ENCODE assay signal across 28 cellular contexts in the genomic region with DNA sequence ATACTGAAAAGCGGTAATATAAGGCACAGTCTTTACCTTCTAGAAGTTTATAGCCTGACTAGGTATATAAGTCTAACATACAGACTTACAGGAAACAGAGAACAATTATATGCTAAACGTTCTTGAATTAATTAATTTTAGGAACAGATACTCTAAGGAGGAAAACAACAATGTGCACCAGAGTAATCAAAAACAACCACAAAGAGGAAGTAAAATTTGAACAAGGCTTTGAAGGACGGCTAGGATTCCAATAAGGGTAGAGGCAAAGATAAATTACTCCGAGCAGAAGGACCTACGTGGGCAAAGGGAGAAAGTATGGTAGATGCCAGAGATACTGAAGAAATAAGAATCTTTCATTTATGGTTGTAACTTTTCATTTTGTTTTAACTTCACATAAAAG. TPM values are rescaled to one million over a fixed set of nuclear protein-coding genes. Genes with fewer than 3 reads are reported as not detected.
DNase-seq lines count a peak whose midpoint lies in the region; ATAC-seq, FAIRE-seq and TF ChIP-seq lines count a peak whose summit lies in the region.
"Had no signal": no experiment of that assay in that cellular context is flagged by ENCODE, and none has a peak within 500 bp of the region (broad histone marks: within the 10 kb centered on the region; RNA-seq: fewer than 3 reads in every experiment).

No MANE protein-coding gene starts in this region.

- no peak overlapping the region for H3K4me3 ChIP-seq in BLaER1 treated with 17β-estradiol and CSF1 and Interleukin-3, amounts not matched to agents 10 nM and 100 nM
- H3K4me3 ChIP-seq in OCI-LY7 (ENCODE audit: low read depth, low read length, poor library complexity, severe bottlenecking) (no peak overlapping the region), GM12878 (no peak overlapping the region), breast epithelium (no peak overlapping the region), left lung (no peak overlapping the region)
- H3K4me3 ChIP-seq: mucosa of descending colon, neural progenitor cell, Peyer's patch had no signal

- no peak for TF ChIP-seq RAD21 in GM12878 (IDR thresholded peaks at IDR 0.05; ENCODE audit: insufficient read depth, low read depth, low read length)

- intact Hi-C loops in OCI-LY7 (cut with micrococcal nuclease; ENCODE audit: unreplicated experiment) (no loop called here), GM12878 (cut with micrococcal nuclease; ENCODE audit: unreplicated experiment) (no loop called here), breast epithelium (cut with DNase I; ENCODE audit: low total_unique reads) (no loop called here), left lung (cut with DNase I) (no loop called here)

- no peak for TF ChIP-seq EP300 in GM12878 (IDR thresholded peaks at IDR 0.05; ENCODE audit: borderline replicate concordance in 1 of 2, control insufficient read depth in 1 of 2, low read depth in 2 of 2, low read length in 2 of 2)

- RAD21 ChIA-PET in GM12878 (lab: Charles Lee; ENCODE audit: unreplicated experiment): interaction anchor here (1.2 kb wide), 2 partner anchors 32 to 94 kb away, joined by 3 to 4 read pairs; no protein-coding TSS in a partner anchor

- H3K9me2 ChIP-seq in OCI-LY7 (ENCODE audit: insufficient read depth, low read length): no peaks in the 10 kb centered on the region

- H3K36me3 ChIP-seq in BLaER1 treated with 17β-estradiol and CSF1 and Interleukin-3, amounts not matched to agents 10 nM and 100 nM: no peaks in the 10 kb centered on the region
- H3K36me3 ChIP-seq in OCI-LY7 (ENCODE audit: insufficient read depth, low read length) (no peaks in the 10 kb centered on the region), GM12878 (ENCODE audit: control insufficient read depth in 2 of 2, insufficient read depth in 2 of 2, low read length in 1 of 2) (no peaks in the 10 kb centered on the region), breast epithelium (no peaks in the 10 kb centered on the region), left lung (no peaks in the 10 kb centered on the region)
- H3K36me3 ChIP-seq: neural progenitor cell, Peyer's patch had no signal

- DNase-seq in GM18507 (ENCODE audit: extremely low spot score, insufficient read length, low read depth): no peak
- DNase-seq in OCI-LY7 (ENCODE audit: low spot score): peak; percentile 6
- DNase-seq in GM12878 (ENCODE audit: low read depth, low spot score): peak; percentile 35
- no peak for DNase-seq in breast epithelium (ENCODE audit: low spot score in 2 of 2)
- no peak for DNase-seq in left lung
- DNase-seq: activated CD8-positive, alpha-beta memory T cell treated with anti-CD3 and anti-CD28 coated beads for 24 hours; activated T-cell treated with anti-CD3 and anti-CD28 coated beads, Interleukin-2, amount 50 U/mL, for 24 hours; CD8-positive, alpha-beta T cell; effector CD8-positive, alpha-beta T cell; foreskin keratinocyte; GDM1; HCEC 1CT; mucosa of descending colon; NCI-H1092 treated with DMSO at 0.1 percent for 48 hours; NCI-H2029 treated with DMSO at 0.1 percent for 48 hours; NCI-H345; NCI-H774; Peyer's patch; stimulated activated CD8-positive, alpha-beta memory T cell treated with anti-CD3 and anti-CD28 coated beads, Interleukin-4, amount 100 ng/mL, for 48 hours had no signal

- 21% methylated on average over 5 of the region's 5 CpGs for WGBS in GM12878 (ENCODE audit: insufficient coverage, insufficient replicate concordance, low lambda C conversion rate, missing lambda C conversion rate)

- H3K79me2 ChIP-seq in OCI-LY7 (ENCODE audit: insufficient read depth, low read depth, low read length): no peaks in the 10 kb centered on the region
- H3K79me2 ChIP-seq in GM12878 (ENCODE audit: control insufficient read depth, insufficient read depth, low read length): no peaks in the 10 kb centered on the region

- H3K27ac ChIP-seq in BLaER1 treated with 17β-estradiol and CSF1 and Interleukin-3, amounts not matched to agents 10 nM and 100 nM: peak overlapping the region in 3 of 11 experiments; percentile 3 to 23 (median 21); a peak in 4 of 22 replicates
- H3K27ac ChIP-seq in OCI-LY7 (ENCODE audit: low read depth, low read length, poor library complexity, severe bottlenecking) (no peak overlapping the region), GM12878 (ENCODE audit: control insufficient read depth, insufficient read depth) (no peak overlapping the region), breast epithelium (no peak overlapping the region), left lung (no peak overlapping the region)
- H3K27ac ChIP-seq: foreskin keratinocyte, KMS-11, neural progenitor cell had no signal

- no peaks in the 10 kb centered on the region for H4K20me1 ChIP-seq in BLaER1 treated with 17β-estradiol and CSF1 and Interleukin-3, amounts not matched to agents 10 nM and 100 nM
- H4K20me1 ChIP-seq in OCI-LY7 (ENCODE audit: insufficient read depth, low read length) (no peaks in the 10 kb centered on the region), GM12878 (ENCODE audit: control insufficient read depth, insufficient read depth) (no peaks in the 10 kb centered on the region)

- no peak overlapping the region for H2AFZ ChIP-seq in OCI-LY7 (ENCODE audit: low read length)
- no peak overlapping the region; the same call in 1 of the 2 replicates for H2AFZ ChIP-seq in GM12878 (ENCODE audit: control insufficient read depth, low read depth, low read length)
- H2AFZ ChIP-seq: neural progenitor cell had no signal

- peak; percentile 64 for FAIRE-seq in GM18507 (lab: Jason Lieb, UNC)
- FAIRE-seq in GM12878 (lab: Jason Lieb, UNC): no peak
- FAIRE-seq: islet of Langerhans, urothelium cell line had no signal

- POLR2A ChIA-PET in OCI-LY7 (lab: Charles Lee) (no interaction called here), GM12878 (lab: Charles Lee) (no interaction called here)

- BruUV-seq in OCI-LY7 (replicated peaks; lab: Mats Ljungman, UMichigan) (no TSS peak), GM12878 (replicated peaks; lab: Mats Ljungman, UMichigan) (no TSS peak)

- SMC1A ChIA-PET in GM12878 (lab: Charles Lee; ENCODE audit: uncharacterized antibody, unreplicated experiment): interaction anchor here (1.0 to 1.7 kb wide), 4 partner anchors 20 to 185 kb away, joined by 4 read pairs; no protein-coding TSS in a partner anchor

- in situ Hi-C loops in GM12878 (cut with MboI): no loop called here

- H3K9ac ChIP-seq in BLaER1 treated with 17β-estradiol and CSF1 and Interleukin-3, amounts not matched to agents 10 nM and 100 nM: no peak overlapping the region
- H3K9ac ChIP-seq in GM12878 (ENCODE audit: control insufficient read depth, insufficient read depth, low read length): no peak overlapping the region
- H3K9ac ChIP-seq: KMS-11, neural progenitor cell had no signal

- H3K27me3 ChIP-seq in BLaER1 treated with 17β-estradiol and CSF1 and Interleukin-3, amounts not matched to agents 10 nM and 100 nM: peaks cover 0 to 60% (median 0%) of the 10 kb centered on the region in 11 experiments; a peak in 6 of 22 replicates
- H3K27me3 ChIP-seq in GM12878 (replicated peaks in 1 of 2; ENCODE audit: control insufficient read depth in 2 of 2, insufficient read depth in 2 of 2, low read length in 1 of 2) (no peaks in the 10 kb centered on the region), breast epithelium (no peaks in the 10 kb centered on the region), left lung (peaks cover 23 to 41% of the 10 kb centered on the region in 2 donors)
- H3K27me3 ChIP-seq: Peyer's patch had no signal

- TF ChIP-seq POLR2A in GM12878 (IDR thresholded peaks at IDR 0.05; ENCODE audit: low read depth, low read length) (no peak), breast epithelium (IDR thresholded peaks at IDR 0.05) (no peak)

- peak overlapping the region; percentile 29 to 75 (median 55); a peak in 20 of 22 replicates for H3K4me2 ChIP-seq in BLaER1 treated with 17β-estradiol and CSF1 and Interleukin-3, amounts not matched to agents 10 nM and 100 nM
- H3K4me2 ChIP-seq in OCI-LY7 (ENCODE audit: low read length) (peak overlapping the region; percentile 13), GM12878 (ENCODE audit: control insufficient read depth, insufficient read depth) (peak overlapping the region; percentile 54; the same call in 1 of the 2 replicates)
- H3K4me2 ChIP-seq: KMS-11, neural progenitor cell had no signal

- ATAC-seq in GM12878 (peak; percentile 91), HG02870 (IDR thresholded peaks at IDR 0.05; ENCODE audit: unreplicated experiment) (no peak), left lung (no peak)
- ATAC-seq: foreskin keratinocyte, mucosa of descending colon had no signal

- peaks cover 21 to 44% (median 28%) of the 10 kb centered on the region in 11 experiments for H3K9me3 ChIP-seq in BLaER1 treated with 17β-estradiol and CSF1 and Interleukin-3, amounts not matched to agents 10 nM and 100 nM (replicated peaks in 1 of 11)
- H3K9me3 ChIP-seq in OCI-LY7 (ENCODE audit: low read length) (no peaks in the 10 kb centered on the region), GM12878 (replicated peaks; ENCODE audit: control insufficient read depth, insufficient read depth, low read length) (peaks cover 2% of the 10 kb centered on the region; the same call in 1 of the 3 replicates), breast epithelium (no peaks in the 10 kb centered on the region), left lung (no peaks in the 10 kb centered on the region)
- H3K9me3 ChIP-seq: mucosa of descending colon, Peyer's patch had no signal

- TF ChIP-seq CTCF in OCI-LY7 (conservative IDR thresholded peaks at IDR 0.05; ENCODE audit: low read length) (no peak), GM12878 (IDR thresholded peaks at IDR 0.05 in 2 of 3, conservative IDR thresholded peaks at IDR 0.05 in 1 of 3; ENCODE audit: control insufficient read depth in 2 of 3, extremely low read depth in 1 of 3, insufficient read depth in 1 of 3, low read depth in 3 of 3, low read length in 3 of 3) (no peak), breast epithelium (IDR thresholded peaks at IDR 0.05) (no peak), left lung (IDR thresholded peaks at IDR 0.05) (no peak)

- CTCF ChIA-PET in OCI-LY7 (lab: Charles Lee; ENCODE audit: unreplicated experiment): no interaction called here
- CTCF ChIA-PET in GM12878 (lab: Yijun Ruan, JAX): no interaction called here

- peaks cover 14 to 40% (median 30%) of the 10 kb centered on the region in 10 experiments for H3K4me1 ChIP-seq in BLaER1 treated with 17β-estradiol and CSF1 and Interleukin-3, amounts not matched to agents 10 nM and 100 nM
- peaks cover 9% of the 10 kb centered on the region for H3K4me1 ChIP-seq in OCI-LY7 (ENCODE audit: insufficient read depth, low read length, poor library complexity, severe bottlenecking)
- peaks cover 15% of the 10 kb centered on the region for H3K4me1 ChIP-seq in GM12878 (ENCODE audit: control insufficient read depth, insufficient read depth, low read length)
- H3K4me1 ChIP-seq in breast epithelium: no peaks in the 10 kb centered on the region
- H3K4me1 ChIP-seq in left lung: no peaks in the 10 kb centered on the region
- H3K4me1 ChIP-seq: foreskin keratinocyte, neural progenitor cell had no signal

RNA-seq across cellular contexts. Expression of gene ENTHD1, which starts 54.4 kb away (rescaled TPM):
- total RNA-seq in OCI-LY7 (2014; rRNA removed; shearing (Covaris generic)): not detected in 2 replicates
- total RNA-seq in OCI-LY7 (2022) (not detected in 2 replicates), GM12878 (2014; rRNA removed) (0.11 and 0.23 TPM in 2 replicates), GM12878 (2014; rRNA removed; fragmentation: Illumina TruSeq; extraction: Trizol) (0.22 and 0.28 TPM in 2 replicates), GM12878 (2021) (0.15 and 0.21 TPM in 2 replicates), breast epithelium (not detected), left lung (under 1 TPM in 1 of 2 donors, not detected in 1; 0.16 TPM)
- total RNA-seq in GM12878 (2013; cell fraction: nucleolus; rRNA removed): 1.5 and 1.9 TPM in 2 replicates
- not detected for polyA plus RNA-seq in GM12878 (2011; ENCODE audit: low read depth)
- polyA plus RNA-seq in GM12878 (2011; rRNA removed) (0.52 and 0.73 TPM in 2 replicates), GM12878 (2014; fragmentation: Illumina TruSeq; extraction: Trizol) (0.13 and 0.49 TPM in 2 replicates), GM12878 (2014; fragmentation: Nextera tagmentation; extraction: Ambion mirVana) (under 1 TPM; 0.13 to 0.24 TPM), GM12878 (2014; rRNA removed) (0.09 TPM in 2 replicates), GM12878 (2016; fragmentation: Nextera tagmentation; extraction: Ambion mirVana) (under 1 TPM in 1 of 2 experiments, not detected in 1; 0.21 TPM)
- 0.13 and 0.16 TPM in 2 replicates for polyA plus RNA-seq in GM12878 (2011; cell fraction: cytosol; rRNA removed)
- polyA plus RNA-seq in GM12878 (2011; cell fraction: nucleus; rRNA removed): 0.12 and 0.21 TPM in 2 replicates
- 0.08 TPM in 1 of 2 replicates, not detected in the other for polyA plus RNA-seq in GM12878 (2012)
- polyA minus RNA-seq in GM12878 (2011; rRNA and poly(A)+ RNA removed): 0.26 and 0.37 TPM in 2 replicates
- not detected in 2 replicates for polyA minus RNA-seq in GM12878 (2011; cell fraction: cytosol; rRNA and poly(A)+ RNA removed)
- polyA minus RNA-seq in GM12878 (2011; cell fraction: nucleus; rRNA and poly(A)+ RNA removed): 0.36 and 0.77 TPM in 2 replicates
- total RNA-seq: CD8-positive, alpha-beta T cell; foreskin keratinocyte; liver; mucosa of descending colon; Peyer's patch; posterior vena cava had no signal
- polyA plus RNA-seq: esophagus, foreskin keratinocyte, liver had no signal

Comparison
In these comparisons a context has a peak if more than half of its experiments do, and no peak if none do; other contexts are left out.
1. DNase-seq: peak in OCI-LY7 (single experiment) and GM12878 (single experiment); none in GM18507 (single experiment), breast epithelium (0 of 2) and left lung (0 of 2).
2. Peak in every context shown above with its lines, with median percentiles within 50 percentile points of each other: H3K4me2 ChIP-seq.